ENCODE assay signal across 25 cellular contexts in genomic region chr6:143611580-143611979, GRCh38.
"Had no signal": no experiment of that assay in that cellular context is flagged by ENCODE, and none has a peak within 500 bp of the region (broad histone marks: within the 10 kb centered on the region; RNA-seq: fewer than 3 reads in every experiment).

No MANE protein-coding gene starts in this region.

- DNase-seq: activated B cell treated with CpG ODN at 0.5 μM for 24 hours; activated CD4-positive, alpha-beta T cell treated with anti-CD3 and anti-CD28 coated beads for 1 hour; activated CD4-positive, alpha-beta T cell treated with anti-CD3 and anti-CD28 coated beads, Interleukin-2, amount 50 U/mL, for 4 hours; activated CD8-positive, alpha-beta memory T cell treated with anti-CD3 and anti-CD28 coated beads, Interleukin-2, amount 50 U/mL, for 48 hours; activated gamma-delta T cell; activated naive CD4-positive, alpha-beta T cell treated with anti-CD3 and anti-CD28 coated beads, Interleukin-2, amount 10 ng/mL, durations not matched to agents 7 days and 5 days; activated naive CD8-positive, alpha-beta T cell treated with anti-CD3 and anti-CD28 coated beads, Interleukin-2, amount 10 ng/mL, durations not matched to agents 7 days and 5 days; activated T-cell treated with anti-CD3 and anti-CD28 coated beads, Interleukin-2, amount 50 U/mL, for 1 hour; adrenal gland; anterior cingulate cortex; cerebellar nuclear complex; MG63; MV-4-11; NCI-H1092 treated with DMSO at 0.1 percent for 48 hours; NCI-H1417 treated with DMSO at 0.1 percent for 48 hours; NCI-H1694; NCI-H2029; NCI-H345; NCI-H510A; NCI-H526 treated with DMSO at 0.1 percent for 48 hours; SIG-M5; T-cell; T-helper 2 cell; T1000 had no signal

- H3K4me3 Mint-ChIP-seq: activated B cell treated with CpG ODN at 0.5 μM for 24 hours; activated naive CD4-positive, alpha-beta T cell treated with anti-CD3 and anti-CD28 coated beads, Interleukin-2, amount 10 ng/mL, durations not matched to agents 7 days and 5 days; activated naive CD8-positive, alpha-beta T cell treated with anti-CD3 and anti-CD28 coated beads, Interleukin-2, amount 10 ng/mL, durations not matched to agents 7 days and 5 days; T-cell had no signal

- H3K27ac ChIP-seq: adrenal gland, SK-N-MC had no signal

- H3K36me3 Mint-ChIP-seq: activated naive CD4-positive, alpha-beta T cell treated with anti-CD3 and anti-CD28 coated beads, Interleukin-2, amount 10 ng/mL, durations not matched to agents 7 days and 5 days had no signal

- H3K9me3 ChIP-seq: adrenal gland, MG63 had no signal

- H3K27me3 ChIP-seq: adrenal gland, MG63 had no signal

- H3K36me3 ChIP-seq: adrenal gland, MG63 had no signal

- H3K4me3 ChIP-seq: adrenal gland, MG63, SK-N-MC had no signal

- H3K27ac Mint-ChIP-seq: activated B cell treated with CpG ODN at 0.5 μM for 24 hours; activated naive CD4-positive, alpha-beta T cell treated with anti-CD3 and anti-CD28 coated beads, Interleukin-2, amount 10 ng/mL, durations not matched to agents 7 days and 5 days; activated naive CD8-positive, alpha-beta T cell treated with anti-CD3 and anti-CD28 coated beads, Interleukin-2, amount 10 ng/mL, durations not matched to agents 7 days and 5 days; T-cell had no signal

- ATAC-seq: T-cell had no signal

- H3K9me3 Mint-ChIP-seq: activated B cell treated with CpG ODN at 0.5 μM for 24 hours; activated naive CD4-positive, alpha-beta T cell treated with anti-CD3 and anti-CD28 coated beads, Interleukin-2, amount 10 ng/mL, durations not matched to agents 7 days and 5 days; activated naive CD8-positive, alpha-beta T cell treated with anti-CD3 and anti-CD28 coated beads, Interleukin-2, amount 10 ng/mL, durations not matched to agents 7 days and 5 days; T-cell had no signal

- H3K27me3 Mint-ChIP-seq: activated B cell treated with CpG ODN at 0.5 μM for 24 hours; activated naive CD4-positive, alpha-beta T cell treated with anti-CD3 and anti-CD28 coated beads, Interleukin-2, amount 10 ng/mL, durations not matched to agents 7 days and 5 days; T-cell had no signal
